In the genomic region with DNA sequence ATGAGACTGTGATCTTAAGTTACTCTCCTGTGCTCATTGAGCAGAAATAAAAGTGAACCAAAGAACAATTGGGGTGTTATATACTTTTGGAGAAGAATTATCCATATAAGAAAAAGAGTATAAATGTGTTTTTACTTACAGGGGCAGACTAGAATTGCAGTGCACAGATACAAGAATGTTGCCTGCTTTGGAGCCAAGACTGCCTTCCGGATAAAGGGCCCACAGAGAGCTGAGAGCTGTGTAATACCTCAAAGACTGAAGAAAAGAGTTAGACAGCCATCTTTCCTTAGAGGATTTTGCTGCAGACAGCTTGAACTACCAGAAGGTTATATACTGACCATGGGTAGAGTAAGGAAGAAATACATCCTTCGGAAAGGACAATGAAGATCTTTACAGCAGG, we compare ENCODE assay signal across 1 cellular context.
TF ChIP-seq lines count a peak whose summit lies in the region.

No MANE protein-coding gene starts in this region.

TF ChIP-seq in GM23338, 12 proteins besides CTCF, POLR2A, EP300 and RAD21:
- TF ChIP-seq, protein P1, sequence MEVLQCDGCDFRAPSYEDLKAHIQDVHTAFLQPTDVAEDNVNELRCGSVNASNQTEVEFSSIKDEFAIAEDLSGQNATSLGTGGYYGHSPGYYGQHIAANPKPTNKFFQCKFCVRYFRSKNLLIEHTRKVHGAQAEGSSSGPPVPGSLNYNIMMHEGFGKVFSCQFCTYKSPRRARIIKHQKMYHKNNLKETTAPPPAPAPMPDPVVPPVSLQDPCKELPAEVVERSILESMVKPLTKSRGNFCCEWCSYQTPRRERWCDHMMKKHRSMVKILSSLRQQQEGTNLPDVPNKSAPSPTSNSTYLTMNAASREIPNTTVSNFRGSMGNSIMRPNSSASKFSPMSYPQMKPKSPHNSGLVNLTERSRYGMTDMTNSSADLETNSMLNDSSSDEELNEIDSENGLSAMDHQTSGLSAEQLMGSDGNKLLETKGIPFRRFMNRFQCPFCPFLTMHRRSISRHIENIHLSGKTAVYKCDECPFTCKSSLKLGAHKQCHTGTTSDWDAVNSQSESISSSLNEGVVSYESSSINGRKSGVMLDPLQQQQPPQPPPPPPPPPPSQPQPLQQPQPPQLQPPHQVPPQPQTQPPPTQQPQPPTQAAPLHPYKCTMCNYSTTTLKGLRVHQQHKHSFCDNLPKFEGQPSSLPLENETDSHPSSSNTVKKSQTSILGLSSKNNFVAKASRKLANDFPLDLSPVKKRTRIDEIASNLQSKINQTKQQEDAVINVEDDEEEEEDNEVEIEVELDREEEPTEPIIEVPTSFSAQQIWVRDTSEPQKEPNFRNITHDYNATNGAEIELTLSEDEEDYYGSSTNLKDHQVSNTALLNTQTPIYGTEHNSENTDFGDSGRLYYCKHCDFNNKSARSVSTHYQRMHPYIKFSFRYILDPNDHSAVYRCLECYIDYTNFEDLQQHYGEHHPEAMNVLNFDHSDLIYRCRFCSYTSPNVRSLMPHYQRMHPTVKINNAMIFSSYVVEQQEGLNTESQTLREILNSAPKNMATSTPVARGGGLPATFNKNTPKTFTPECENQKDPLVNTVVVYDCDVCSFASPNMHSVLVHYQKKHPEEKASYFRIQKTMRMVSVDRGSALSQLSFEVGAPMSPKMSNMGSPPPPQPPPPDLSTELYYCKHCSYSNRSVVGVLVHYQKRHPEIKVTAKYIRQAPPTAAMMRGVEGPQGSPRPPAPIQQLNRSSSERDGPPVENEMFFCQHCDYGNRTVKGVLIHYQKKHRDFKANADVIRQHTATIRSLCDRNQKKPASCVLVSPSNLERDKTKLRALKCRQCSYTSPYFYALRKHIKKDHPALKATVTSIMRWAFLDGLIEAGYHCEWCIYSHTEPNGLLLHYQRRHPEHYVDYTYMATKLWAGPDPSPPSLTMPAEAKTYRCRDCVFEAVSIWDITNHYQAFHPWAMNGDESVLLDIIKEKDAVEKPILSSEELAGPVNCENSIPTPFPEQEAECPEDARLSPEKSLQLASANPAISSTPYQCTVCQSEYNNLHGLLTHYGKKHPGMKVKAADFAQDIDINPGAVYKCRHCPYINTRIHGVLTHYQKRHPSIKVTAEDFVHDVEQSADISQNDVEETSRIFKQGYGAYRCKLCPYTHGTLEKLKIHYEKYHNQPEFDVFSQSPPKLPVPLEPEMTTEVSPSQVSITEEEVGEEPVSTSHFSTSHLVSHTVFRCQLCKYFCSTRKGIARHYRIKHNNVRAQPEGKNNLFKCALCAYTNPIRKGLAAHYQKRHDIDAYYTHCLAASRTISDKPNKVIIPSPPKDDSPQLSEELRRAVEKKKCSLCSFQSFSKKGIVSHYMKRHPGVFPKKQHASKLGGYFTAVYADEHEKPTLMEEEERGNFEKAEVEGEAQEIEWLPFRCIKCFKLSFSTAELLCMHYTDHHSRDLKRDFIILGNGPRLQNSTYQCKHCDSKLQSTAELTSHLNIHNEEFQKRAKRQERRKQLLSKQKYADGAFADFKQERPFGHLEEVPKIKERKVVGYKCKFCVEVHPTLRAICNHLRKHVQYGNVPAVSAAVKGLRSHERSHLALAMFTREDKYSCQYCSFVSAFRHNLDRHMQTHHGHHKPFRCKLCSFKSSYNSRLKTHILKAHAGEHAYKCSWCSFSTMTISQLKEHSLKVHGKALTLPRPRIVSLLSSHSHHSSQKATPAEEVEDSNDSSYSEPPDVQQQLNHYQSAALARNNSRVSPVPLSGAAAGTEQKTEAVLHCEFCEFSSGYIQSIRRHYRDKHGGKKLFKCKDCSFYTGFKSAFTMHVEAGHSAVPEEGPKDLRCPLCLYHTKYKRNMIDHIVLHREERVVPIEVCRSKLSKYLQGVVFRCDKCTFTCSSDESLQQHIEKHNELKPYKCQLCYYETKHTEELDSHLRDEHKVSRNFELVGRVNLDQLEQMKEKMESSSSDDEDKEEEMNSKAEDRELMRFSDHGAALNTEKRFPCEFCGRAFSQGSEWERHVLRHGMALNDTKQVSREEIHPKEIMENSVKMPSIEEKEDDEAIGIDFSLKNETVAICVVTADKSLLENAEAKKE (CRISPR knock-in tag; IDR thresholded peaks at IDR 0.05), result no peak
- no peak for TF ChIP-seq EZH2phosphoT487 (IDR thresholded peaks at IDR 0.05; ENCODE audit: unreplicated experiment)
- TF ChIP-seq ZNF331 (CRISPR knock-in tag; IDR thresholded peaks at IDR 0.05; ENCODE audit: low read depth), result no peak
- TF ChIP-seq, protein P2, sequence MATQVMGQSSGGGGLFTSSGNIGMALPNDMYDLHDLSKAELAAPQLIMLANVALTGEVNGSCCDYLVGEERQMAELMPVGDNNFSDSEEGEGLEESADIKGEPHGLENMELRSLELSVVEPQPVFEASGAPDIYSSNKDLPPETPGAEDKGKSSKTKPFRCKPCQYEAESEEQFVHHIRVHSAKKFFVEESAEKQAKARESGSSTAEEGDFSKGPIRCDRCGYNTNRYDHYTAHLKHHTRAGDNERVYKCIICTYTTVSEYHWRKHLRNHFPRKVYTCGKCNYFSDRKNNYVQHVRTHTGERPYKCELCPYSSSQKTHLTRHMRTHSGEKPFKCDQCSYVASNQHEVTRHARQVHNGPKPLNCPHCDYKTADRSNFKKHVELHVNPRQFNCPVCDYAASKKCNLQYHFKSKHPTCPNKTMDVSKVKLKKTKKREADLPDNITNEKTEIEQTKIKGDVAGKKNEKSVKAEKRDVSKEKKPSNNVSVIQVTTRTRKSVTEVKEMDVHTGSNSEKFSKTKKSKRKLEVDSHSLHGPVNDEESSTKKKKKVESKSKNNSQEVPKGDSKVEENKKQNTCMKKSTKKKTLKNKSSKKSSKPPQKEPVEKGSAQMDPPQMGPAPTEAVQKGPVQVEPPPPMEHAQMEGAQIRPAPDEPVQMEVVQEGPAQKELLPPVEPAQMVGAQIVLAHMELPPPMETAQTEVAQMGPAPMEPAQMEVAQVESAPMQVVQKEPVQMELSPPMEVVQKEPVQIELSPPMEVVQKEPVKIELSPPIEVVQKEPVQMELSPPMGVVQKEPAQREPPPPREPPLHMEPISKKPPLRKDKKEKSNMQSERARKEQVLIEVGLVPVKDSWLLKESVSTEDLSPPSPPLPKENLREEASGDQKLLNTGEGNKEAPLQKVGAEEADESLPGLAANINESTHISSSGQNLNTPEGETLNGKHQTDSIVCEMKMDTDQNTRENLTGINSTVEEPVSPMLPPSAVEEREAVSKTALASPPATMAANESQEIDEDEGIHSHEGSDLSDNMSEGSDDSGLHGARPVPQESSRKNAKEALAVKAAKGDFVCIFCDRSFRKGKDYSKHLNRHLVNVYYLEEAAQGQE (IDR thresholded peaks at IDR 0.05; ENCODE audit: unreplicated experiment), result no peak
- no peak for TF ChIP-seq POLR2AphosphoS5 (IDR thresholded peaks at IDR 0.05; ENCODE audit: low read depth)
- TF ChIP-seq NANOG (IDR thresholded peaks at IDR 0.05; ENCODE audit: borderline replicate concordance), result no peak
- TF ChIP-seq ZNF114 (CRISPR knock-in tag; IDR thresholded peaks at IDR 0.05), result no peak
- no peak for TF ChIP-seq STAT1 (IDR thresholded peaks at IDR 0.05; ENCODE audit: unreplicated experiment)
- TF ChIP-seq EZH2 (IDR thresholded peaks at IDR 0.05; ENCODE audit: low read depth, unreplicated experiment), result no peak
- TF ChIP-seq CREB1 (CRISPR knock-in tag; IDR thresholded peaks at IDR 0.05; ENCODE audit: low read depth), result no peak
- TF ChIP-seq, protein P3, sequence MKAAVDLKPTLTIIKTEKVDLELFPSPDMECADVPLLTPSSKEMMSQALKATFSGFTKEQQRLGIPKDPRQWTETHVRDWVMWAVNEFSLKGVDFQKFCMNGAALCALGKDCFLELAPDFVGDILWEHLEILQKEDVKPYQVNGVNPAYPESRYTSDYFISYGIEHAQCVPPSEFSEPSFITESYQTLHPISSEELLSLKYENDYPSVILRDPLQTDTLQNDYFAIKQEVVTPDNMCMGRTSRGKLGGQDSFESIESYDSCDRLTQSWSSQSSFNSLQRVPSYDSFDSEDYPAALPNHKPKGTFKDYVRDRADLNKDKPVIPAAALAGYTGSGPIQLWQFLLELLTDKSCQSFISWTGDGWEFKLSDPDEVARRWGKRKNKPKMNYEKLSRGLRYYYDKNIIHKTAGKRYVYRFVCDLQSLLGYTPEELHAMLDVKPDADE (IDR thresholded peaks at IDR 0.05), result no peak
- no peak for TF ChIP-seq JUNB (IDR thresholded peaks at IDR 0.05; ENCODE audit: unreplicated experiment)
